1 cellular context compared by ENCODE assay signal in the genomic region with DNA sequence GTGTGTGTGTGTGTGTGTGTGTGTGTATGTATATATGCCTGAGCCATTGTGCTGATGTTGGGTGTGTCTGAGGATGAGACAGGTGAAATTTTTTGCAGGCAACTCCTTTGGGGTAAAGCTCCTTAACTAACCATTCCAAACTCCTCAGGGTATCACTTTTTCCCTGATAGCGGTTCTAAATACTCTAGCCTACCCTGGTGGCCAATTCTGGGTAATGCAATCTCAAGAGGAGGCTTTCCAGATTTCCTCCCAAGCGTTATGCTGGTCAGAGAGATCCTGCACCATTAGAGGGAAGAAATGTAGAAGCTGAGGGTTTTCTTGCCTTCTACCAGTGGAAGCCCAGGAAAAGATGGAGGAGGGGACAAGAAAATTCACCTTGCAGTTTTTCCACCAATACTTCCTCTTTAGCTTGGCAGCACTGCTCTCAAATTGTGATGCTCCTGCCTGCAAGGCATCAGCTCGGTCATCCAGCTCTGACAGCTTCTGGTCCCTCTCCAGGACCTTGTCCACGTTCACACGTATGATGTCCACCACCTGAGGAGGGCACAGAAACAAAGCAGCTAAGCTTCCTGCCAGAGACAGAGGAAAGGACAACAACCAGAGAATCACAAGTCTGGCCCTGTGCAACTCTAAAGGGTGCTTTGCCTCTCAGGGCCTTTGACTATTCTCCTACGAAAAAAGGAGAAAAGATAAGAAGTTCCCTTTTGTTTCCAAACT.
TF ChIP-seq lines count a peak whose summit lies in the region.

No MANE protein-coding gene starts in this region.

TF ChIP-seq in SK-N-SH treated with all-trans-retinoic acid at 6 μM for 48 hours, 23 proteins besides CTCF, POLR2A, EP300 and RAD21 (continued from another document):
- no peak for TF ChIP-seq ARNTL (CRISPR knock-in tag; IDR thresholded peaks at IDR 0.05; ENCODE audit: borderline replicate concordance, low read depth)
- TF ChIP-seq, protein P1, sequence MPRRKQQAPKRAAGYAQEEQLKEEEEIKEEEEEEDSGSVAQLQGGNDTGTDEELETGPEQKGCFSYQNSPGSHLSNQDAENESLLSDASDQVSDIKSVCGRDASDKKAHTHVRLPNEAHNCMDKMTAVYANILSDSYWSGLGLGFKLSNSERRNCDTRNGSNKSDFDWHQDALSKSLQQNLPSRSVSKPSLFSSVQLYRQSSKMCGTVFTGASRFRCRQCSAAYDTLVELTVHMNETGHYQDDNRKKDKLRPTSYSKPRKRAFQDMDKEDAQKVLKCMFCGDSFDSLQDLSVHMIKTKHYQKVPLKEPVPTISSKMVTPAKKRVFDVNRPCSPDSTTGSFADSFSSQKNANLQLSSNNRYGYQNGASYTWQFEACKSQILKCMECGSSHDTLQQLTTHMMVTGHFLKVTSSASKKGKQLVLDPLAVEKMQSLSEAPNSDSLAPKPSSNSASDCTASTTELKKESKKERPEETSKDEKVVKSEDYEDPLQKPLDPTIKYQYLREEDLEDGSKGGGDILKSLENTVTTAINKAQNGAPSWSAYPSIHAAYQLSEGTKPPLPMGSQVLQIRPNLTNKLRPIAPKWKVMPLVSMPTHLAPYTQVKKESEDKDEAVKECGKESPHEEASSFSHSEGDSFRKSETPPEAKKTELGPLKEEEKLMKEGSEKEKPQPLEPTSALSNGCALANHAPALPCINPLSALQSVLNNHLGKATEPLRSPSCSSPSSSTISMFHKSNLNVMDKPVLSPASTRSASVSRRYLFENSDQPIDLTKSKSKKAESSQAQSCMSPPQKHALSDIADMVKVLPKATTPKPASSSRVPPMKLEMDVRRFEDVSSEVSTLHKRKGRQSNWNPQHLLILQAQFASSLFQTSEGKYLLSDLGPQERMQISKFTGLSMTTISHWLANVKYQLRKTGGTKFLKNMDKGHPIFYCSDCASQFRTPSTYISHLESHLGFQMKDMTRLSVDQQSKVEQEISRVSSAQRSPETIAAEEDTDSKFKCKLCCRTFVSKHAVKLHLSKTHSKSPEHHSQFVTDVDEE (CRISPR knock-in tag; IDR thresholded peaks at IDR 0.05) = no peak
- TF ChIP-seq, protein P2, sequence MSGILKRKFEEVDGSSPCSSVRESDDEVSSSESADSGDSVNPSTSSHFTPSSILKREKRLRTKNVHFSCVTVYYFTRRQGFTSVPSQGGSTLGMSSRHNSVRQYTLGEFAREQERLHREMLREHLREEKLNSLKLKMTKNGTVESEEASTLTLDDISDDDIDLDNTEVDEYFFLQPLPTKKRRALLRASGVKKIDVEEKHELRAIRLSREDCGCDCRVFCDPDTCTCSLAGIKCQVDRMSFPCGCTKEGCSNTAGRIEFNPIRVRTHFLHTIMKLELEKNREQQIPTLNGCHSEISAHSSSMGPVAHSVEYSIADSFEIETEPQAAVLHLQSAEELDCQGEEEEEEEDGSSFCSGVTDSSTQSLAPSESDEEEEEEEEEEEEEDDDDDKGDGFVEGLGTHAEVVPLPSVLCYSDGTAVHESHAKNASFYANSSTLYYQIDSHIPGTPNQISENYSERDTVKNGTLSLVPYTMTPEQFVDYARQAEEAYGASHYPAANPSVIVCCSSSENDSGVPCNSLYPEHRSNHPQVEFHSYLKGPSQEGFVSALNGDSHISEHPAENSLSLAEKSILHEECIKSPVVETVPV (CRISPR knock-in tag; IDR thresholded peaks at IDR 0.05) = no peak
- TF ChIP-seq GLIS3 (CRISPR knock-in tag; IDR thresholded peaks at IDR 0.05) = no peak
TF ChIP-seq in SK-N-SH treated with all-trans-retinoic acid at 6 μM for 48 hours: peak in this region for 0.
